20 cellular contexts compared by ENCODE assay signal in the genomic region with DNA sequence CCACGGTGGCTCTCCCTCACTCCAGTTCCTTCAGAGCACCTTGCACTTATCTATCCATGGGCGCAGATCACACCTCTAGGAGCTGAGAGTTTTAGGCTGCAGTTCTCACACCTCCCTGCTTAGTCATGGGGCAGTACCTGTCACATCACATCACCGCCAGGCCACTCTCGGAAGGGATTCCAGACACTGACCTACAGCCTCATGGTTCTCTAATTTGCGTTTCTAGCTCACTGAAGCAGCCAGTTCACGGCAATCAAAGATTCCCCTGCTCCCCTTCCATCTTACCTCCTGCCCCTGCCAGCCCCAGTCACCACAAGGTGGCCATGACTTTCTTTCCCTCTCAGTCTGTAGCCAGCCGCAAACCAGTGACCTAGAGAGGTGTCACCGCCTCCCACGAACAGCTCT. TPM values are rescaled to one million over a fixed set of nuclear protein-coding genes. Genes with fewer than 3 reads are reported as not detected.
DNase-seq lines count a peak whose midpoint lies in the region; ATAC-seq and TF ChIP-seq lines count a peak whose summit lies in the region.
"Had no signal": no experiment of that assay in that cellular context is flagged by ENCODE, and none has a peak within 500 bp of the region (broad histone marks: within the 10 kb centered on the region; RNA-seq: fewer than 3 reads in every experiment).

No MANE protein-coding gene starts in this region.

- H3K36me3 ChIP-seq in heart right ventricle (no peaks in the 10 kb centered on the region), MG63 (no peaks in the 10 kb centered on the region)
- H3K36me3 ChIP-seq: gastroesophageal sphincter, tibial nerve had no signal

- H3K27me3 ChIP-seq in heart right ventricle (no peaks in the 10 kb centered on the region), MG63 (no peaks in the 10 kb centered on the region)
- H3K27me3 ChIP-seq: gastroesophageal sphincter, tibial nerve had no signal

- H3K27me3 Mint-ChIP-seq in activated naive CD4-positive, alpha-beta T cell treated with anti-CD3 and anti-CD28 coated beads, Interleukin-2, amount 10 ng/mL, durations not matched to agents 7 days and 5 days: peaks cover 45% of the 10 kb centered on the region

- peaks cover 16% of the 10 kb centered on the region for H3K4me1 Mint-ChIP-seq in activated naive CD4-positive, alpha-beta T cell treated with anti-CD3 and anti-CD28 coated beads, Interleukin-2, amount 10 ng/mL, durations not matched to agents 7 days and 5 days

- no peak for DNase-seq in activated naive CD4-positive, alpha-beta T cell treated with anti-CD3 and anti-CD28 coated beads, Interleukin-2, amount 10 ng/mL, durations not matched to agents 7 days and 5 days
- no peak for DNase-seq in activated naive CD4-positive, alpha-beta T cell (lab: John Stamatoyannopoulos, UW)
- DNase-seq in heart right ventricle (no peak), foreskin fibroblast (no peak), NCI-H1092 (lab: John Stamatoyannopoulos, UW) (no peak), MG63 (no peak)
- DNase-seq: activated CD4-positive, alpha-beta T cell treated with anti-CD3 and anti-CD28 coated beads for 36 hours; cerebellar nuclear complex; DMS79 treated with DMSO at 0.1 percent for 48 hours; kidney; mucosa of descending colon; NCI-H2081 treated with DMSO at 0.1 percent for 48 hours; NCI-H774; psoas muscle; T-helper 17 cell had no signal

- ATAC-seq in HG03280 (IDR thresholded peaks at IDR 0.05; ENCODE audit: unreplicated experiment) (peak; percentile 70), heart right ventricle (peak in 7 of 8 donors; percentile 28 to 87 (median 54)), HG03139 (IDR thresholded peaks at IDR 0.05; ENCODE audit: unreplicated experiment) (no peak)
- ATAC-seq: activated CD4-positive, alpha-beta T cell treated with anti-CD3 and anti-CD28 coated beads for 36 hours; gastroesophageal sphincter; mucosa of descending colon; psoas muscle; T-helper 17 cell had no signal

- no peaks in the 10 kb centered on the region for H3K9me3 Mint-ChIP-seq in activated naive CD4-positive, alpha-beta T cell treated with anti-CD3 and anti-CD28 coated beads, Interleukin-2, amount 10 ng/mL, durations not matched to agents 7 days and 5 days

- H3K4me3 ChIP-seq in heart right ventricle: no peak overlapping the region
- no peak overlapping the region for H3K4me3 ChIP-seq in foreskin fibroblast (ENCODE audit: low read depth in 1 of 2, low read length in 2 of 2)
- no peak overlapping the region for H3K4me3 ChIP-seq in MG63
- H3K4me3 ChIP-seq: gastroesophageal sphincter, mucosa of descending colon, psoas muscle, tibial nerve had no signal

- no peak overlapping the region for H3K4me3 Mint-ChIP-seq in activated naive CD4-positive, alpha-beta T cell treated with anti-CD3 and anti-CD28 coated beads, Interleukin-2, amount 10 ng/mL, durations not matched to agents 7 days and 5 days
- H3K4me3 Mint-ChIP-seq: activated CD4-positive, alpha-beta T cell treated with anti-CD3 and anti-CD28 coated beads for 36 hours; T-helper 17 cell had no signal

- peaks cover 0 to 15% (median 0%) of the 10 kb centered on the region in 9 donors for H3K4me1 ChIP-seq in heart right ventricle
- H3K4me1 ChIP-seq: gastroesophageal sphincter, psoas muscle had no signal

- TF ChIP-seq CTCF in heart right ventricle (IDR thresholded peaks at IDR 0.05): no peak
- no peak for TF ChIP-seq CTCF in foreskin fibroblast (IDR thresholded peaks at IDR 0.05; ENCODE audit: low read depth, low read length)

- no peaks in the 10 kb centered on the region for H3K36me3 Mint-ChIP-seq in activated naive CD4-positive, alpha-beta T cell treated with anti-CD3 and anti-CD28 coated beads, Interleukin-2, amount 10 ng/mL, durations not matched to agents 7 days and 5 days

- H3K27ac Mint-ChIP-seq in activated naive CD4-positive, alpha-beta T cell treated with anti-CD3 and anti-CD28 coated beads, Interleukin-2, amount 10 ng/mL, durations not matched to agents 7 days and 5 days: peak overlapping the region; percentile 16
- H3K27ac Mint-ChIP-seq: activated CD4-positive, alpha-beta T cell treated with anti-CD3 and anti-CD28 coated beads for 36 hours; T-helper 17 cell had no signal

- H3K27ac ChIP-seq in heart right ventricle: peak overlapping the region in 1 of 10 donors; percentile 49
- H3K27ac ChIP-seq: 22Rv1, gastroesophageal sphincter, psoas muscle, tibial nerve had no signal

- 70 to 75% methylated on average over 9 of the region's 9 CpGs for WGBS in heart right ventricle, 2 donors

- CTCF ChIA-PET in activated naive CD4-positive, alpha-beta T cell treated with anti-CD3 and anti-CD28 coated beads, Interleukin-2, amount 10 ng/mL, durations not matched to agents 7 days and 5 days (lab: Charles Lee): no interaction called here

- intact Hi-C loops in heart right ventricle (cut with DNase I): no loop called here

- H3K9me3 ChIP-seq in heart right ventricle: no peaks in the 10 kb centered on the region
- H3K9me3 ChIP-seq in MG63: no peaks in the 10 kb centered on the region
- H3K9me3 ChIP-seq: gastroesophageal sphincter, mucosa of descending colon, psoas muscle, tibial nerve had no signal

RNA-seq across cellular contexts. Expression of a gene that starts 34.2 kb away (rescaled TPM):
- 10 to 100 TPM; 24.4 to 98.7 (median 40.6) TPM for total RNA-seq in heart right ventricle
- 10 to 100 TPM in 1 of 2 donors, 1 to 10 TPM in 1; 4.7 to 28.5 TPM for polyA plus RNA-seq in heart right ventricle
- total RNA-seq in MG63 (2014; rRNA removed; shearing (Covaris generic); ENCODE audit: low replicate concordance): not detected in 2 replicates
- total RNA-seq: activated CD4-positive, alpha-beta T cell treated with anti-CD3 and anti-CD28 coated beads for 36 hours had no signal

Comparison
In these comparisons a context has a peak if more than half of its experiments do, and no peak if none do; other contexts are left out.
1. RNA of a gene that starts 34.2 kb away (total RNA-seq): 24.4 to 98.7 TPM in heart right ventricle; not detected in MG63; every median in the first group is over 10 times any median in the second.